ENCODE assay signal across 22 cellular contexts in genomic region chr4:120557372-120557771, GRCh38.
A peak's percentile ranks its signal among the peaks of the same experiment; 100 is the strongest.
DNase-seq lines count a peak whose midpoint lies in the region; ATAC-seq and TF ChIP-seq lines count a peak whose summit lies in the region.
"Had no signal": no experiment of that assay in that cellular context is flagged by ENCODE, and none has a peak within 500 bp of the region (broad histone marks: within the 10 kb centered on the region; RNA-seq: fewer than 3 reads in every experiment).

No MANE protein-coding gene starts in this region.

- H3K27ac ChIP-seq in osteoblast (ENCODE audit: low read depth, low read length): no peak overlapping the region
- H3K27ac ChIP-seq: tibial nerve had no signal

- H3K4me1 Mint-ChIP-seq in WTC11 (peaks cover 20% of the 10 kb centered on the region), natural killer cell (no peaks in the 10 kb centered on the region)

- no peaks in the 10 kb centered on the region for H3K36me3 ChIP-seq in osteoblast (ENCODE audit: insufficient read depth, low read length)
- H3K36me3 ChIP-seq: tibial nerve had no signal

- H2AFZ ChIP-seq in osteoblast (ENCODE audit: low read length): peak overlapping the region; percentile 20

- POLR2A ChIA-PET in WTC11 (lab: Charles Lee): no interaction called here

- intact Hi-C loops in natural killer cell (cut with micrococcal nuclease): no loop called here

- TF ChIP-seq CTCF in WTC11 (IDR thresholded peaks at IDR 0.05) (no peak), osteoblast (IDR thresholded peaks at IDR 0.05; ENCODE audit: extremely low read depth, low read depth, low read length) (no peak), natural killer cell (IDR thresholded peaks at IDR 0.05) (no peak)

- no peak overlapping the region for H3K4me3 ChIP-seq in osteoblast (ENCODE audit: insufficient read depth, low read length)
- H3K4me3 ChIP-seq: tibial nerve had no signal

- H3K4me1 ChIP-seq in osteoblast (ENCODE audit: insufficient read depth, low read length): no peaks in the 10 kb centered on the region
- H3K4me1 ChIP-seq: tibial nerve had no signal

- H4K20me1 ChIP-seq in osteoblast (ENCODE audit: insufficient read depth, low read length): no peaks in the 10 kb centered on the region

- H3K79me2 ChIP-seq in osteoblast (ENCODE audit: insufficient read depth, low read length): no peaks in the 10 kb centered on the region

- DNase-seq in GM04504 (ENCODE audit: low read depth): peak; percentile 3
- no peak for DNase-seq in WTC11 (ENCODE audit: low spot score)
- DNase-seq in fibroblast of peridontal ligament (ENCODE audit: extremely low read depth): peak; percentile 49
- peak; percentile 86 for DNase-seq in osteoblast (ENCODE audit: insufficient read length, low spot score, missing footprints)
- no peak for DNase-seq in natural killer cell
- DNase-seq in MV-4-11 (lab: John Stamatoyannopoulos, UW): no peak
- no peak for DNase-seq in NCI-H2171 (lab: John Stamatoyannopoulos, UW)
- DNase-seq: activated CD4-positive, CD25-positive, alpha-beta regulatory T cell; activated naive CD4-positive, alpha-beta T cell treated with anti-CD3 and anti-CD28 coated beads, Interleukin-2, amount 50 U/mL, for 16 hours; activated T-cell treated with anti-CD3 and anti-CD28 coated beads, Interleukin-2, amount 50 U/mL, for 48 hours; CD8-positive, alpha-beta T cell; DMS79 treated with DMSO at 0.1 percent for 48 hours; NCI-H1105; NCI-H2081 treated with DMSO at 0.1 percent for 48 hours; NCI-H446 treated with DMSO at 0.1 percent for 48 hours; small intestine; stimulated activated CD4-positive, alpha-beta T cell treated with anti-CD3 and anti-CD28 coated beads, Interleukin-2, amount 100 ng/mL, for 48 hours; stimulated activated naive CD4-positive, alpha-beta T cell treated with Interleukin-2 at 50 U/mL for 16 hours had no signal

- H3K27me3 Mint-ChIP-seq in WTC11 (ENCODE audit: low read depth) (no peaks in the 10 kb centered on the region), natural killer cell (ENCODE audit: low read depth in 2 of 2) (no peaks in the 10 kb centered on the region)

- H3K9me3 Mint-ChIP-seq in WTC11 (peaks cover 21% of the 10 kb centered on the region), natural killer cell (peaks cover 11 to 12% of the 10 kb centered on the region in 2 donors)
- H3K9me3 Mint-ChIP-seq: T-helper 2 cell treated with Interferon-gamma antibody and Interleukin-4, amounts not matched to agents 5 μg/mL and 100 μg/mL, for 36 hours had no signal

- ATAC-seq in WTC11 (no peak), HG02678 (IDR thresholded peaks at IDR 0.05; ENCODE audit: unreplicated experiment) (no peak), natural killer cell (no peak)
- ATAC-seq: CD8-positive, alpha-beta T cell had no signal

- no peaks in the 10 kb centered on the region for H3K27me3 ChIP-seq in osteoblast (ENCODE audit: insufficient read depth, low read length)
- H3K27me3 ChIP-seq: tibial nerve had no signal

- H3K36me3 Mint-ChIP-seq in WTC11: peaks cover 14% of the 10 kb centered on the region
- no peaks in the 10 kb centered on the region for H3K36me3 Mint-ChIP-seq in natural killer cell
- H3K36me3 Mint-ChIP-seq: CD8-positive, alpha-beta T cell had no signal

- no peak overlapping the region for H3K4me2 ChIP-seq in osteoblast (ENCODE audit: insufficient read depth, low read length)

- H3K9me3 ChIP-seq in osteoblast (ENCODE audit: low read depth, low read length): peaks cover 6% of the 10 kb centered on the region

- H3K27ac Mint-ChIP-seq in WTC11 (peak overlapping the region; percentile 2; the same call in 1 of the 2 replicates), natural killer cell (no peak overlapping the region)
- H3K27ac Mint-ChIP-seq: CD8-positive, alpha-beta T cell; nephron; T-helper 2 cell treated with Interferon-gamma antibody and Interleukin-4, amounts not matched to agents 5 μg/mL and 100 μg/mL, for 36 hours had no signal

- H3K4me3 Mint-ChIP-seq in WTC11 (no peak overlapping the region), natural killer cell (no peak overlapping the region)
- H3K4me3 Mint-ChIP-seq: CD8-positive, alpha-beta T cell; nephron; T-helper 2 cell treated with Interferon-gamma antibody and Interleukin-4, amounts not matched to agents 5 μg/mL and 100 μg/mL, for 36 hours had no signal

- CTCF ChIA-PET in WTC11 (lab: Charles Lee): no interaction called here

TF ChIP-seq in WTC11, 78 proteins besides CTCF, POLR2A, EP300 and RAD21:
- no peak for TF ChIP-seq ZNF425 (CRISPR knock-in tag; conservative IDR thresholded peaks at IDR 0.05)
- TF ChIP-seq CREM (CRISPR knock-in tag; IDR thresholded peaks at IDR 0.05): no peak
- no peak for TF ChIP-seq ZNF219 (CRISPR knock-in tag; IDR thresholded peaks at IDR 0.05; ENCODE audit: borderline replicate concordance)
- TF ChIP-seq HMGXB4 (CRISPR knock-in tag; IDR thresholded peaks at IDR 0.05): no peak
- no peak for TF ChIP-seq USF1 (CRISPR knock-in tag; IDR thresholded peaks at IDR 0.05)
- no peak for TF ChIP-seq KAT7 (CRISPR knock-in tag; IDR thresholded peaks at IDR 0.05; ENCODE audit: borderline replicate concordance)
- TF ChIP-seq ZNF232 (CRISPR knock-in tag; IDR thresholded peaks at IDR 0.05): no peak
- no peak for TF ChIP-seq OVOL2 (CRISPR knock-in tag; IDR thresholded peaks at IDR 0.05; ENCODE audit: borderline replicate concordance)
- TF ChIP-seq MAX (CRISPR knock-in tag; IDR thresholded peaks at IDR 0.05): no peak
- TF ChIP-seq ZBTB21 (CRISPR knock-in tag; IDR thresholded peaks at IDR 0.05; ENCODE audit: borderline replicate concordance): no peak
- TF ChIP-seq ATF1 (CRISPR knock-in tag; IDR thresholded peaks at IDR 0.05): no peak
- TF ChIP-seq NFE2L1 (CRISPR knock-in tag; IDR thresholded peaks at IDR 0.05): no peak
- no peak for TF ChIP-seq ZNF396 (CRISPR knock-in tag; IDR thresholded peaks at IDR 0.05; ENCODE audit: borderline replicate concordance)
- TF ChIP-seq ZNF317 (CRISPR knock-in tag; IDR thresholded peaks at IDR 0.05; ENCODE audit: borderline replicate concordance, low read depth): no peak

Comparison
In these comparisons a context has a peak if more than half of its experiments do, and no peak if none do; other contexts are left out.
1. DNase-seq: peak in GM04504 (single experiment), fibroblast of peridontal ligament (single experiment) and osteoblast (single experiment); none in WTC11 (single experiment), natural killer cell (single experiment), MV-4-11 (single experiment) and NCI-H2171 (single experiment).